Comparison of ENCODE assay signal across 25 cellular contexts in genomic region chr2:101897301-101897700, GRCh38.
"Had no signal": no experiment of that assay in that cellular context is flagged by ENCODE, and none has a peak within 500 bp of the region (broad histone marks: within the 10 kb centered on the region; RNA-seq: fewer than 3 reads in every experiment).

No MANE protein-coding gene starts in this region.

- ATAC-seq: activated CD8-positive, alpha-beta T cell treated with anti-CD3 and anti-CD28 coated beads for 36 hours; activated T-cell treated with anti-CD3 and anti-CD28 coated beads, Interleukin-2, amount 50 U/mL, for 4 hours; activated T-helper 17 cell treated with anti-CD3 and anti-CD28 coated beads, Interleukin-2, amount 50 U/mL, for 72 hours; foreskin keratinocyte; left lung; T-helper 17 cell had no signal

- DNase-seq: activated CD4-positive, alpha-beta T cell treated with anti-CD3 and anti-CD28 coated beads, Interleukin-2, amount 10 ng/mL, durations not matched to agents 7 days and 5 days; activated CD4-positive, CD25-positive, alpha-beta regulatory T cell treated with anti-CD3 and anti-CD28 coated beads, Interleukin-2, amount 50 U/mL, for 72 hours; activated CD8-positive, alpha-beta T cell treated with anti-CD3 and anti-CD28 coated beads for 36 hours; activated gamma-delta T cell treated with Interleukin-2 at 50 U/mL for 16 hours; activated naive CD4-positive, alpha-beta T cell treated with anti-CD3 and anti-CD28 coated beads, Interleukin-2, amount 50 U/mL, for 16 hours; activated T-cell treated with anti-CD3 and anti-CD28 coated beads, Interleukin-2, amount 50 U/mL, for 4 hours; amniotic stem cell; dermis blood vessel endothelial cell; effector CD4-positive, alpha-beta T cell; foreskin keratinocyte; kidney glomerular epithelial cell; left lung; mammary epithelial cell; naive B cell; nephron progenitor cell; ovary; stimulated activated naive CD4-positive, alpha-beta T cell treated with Interleukin-2 at 50 U/mL for 16 hours; T-helper 17 cell; T1000; WERI-Rb-1 had no signal

- H3K27ac ChIP-seq: breast epithelium, esophagus muscularis mucosa, ovary, prostate gland, tibial nerve, WERI-Rb-1 had no signal

- H3K4me1 ChIP-seq: breast epithelium, esophagus muscularis mucosa, prostate gland had no signal

- H3K4me3 ChIP-seq: breast epithelium, esophagus muscularis mucosa, left lung, ovary, prostate gland, tibial nerve had no signal

- H3K36me3 ChIP-seq: breast epithelium, ovary, prostate gland had no signal

- H3K27me3 ChIP-seq: breast epithelium, esophagus muscularis mucosa, foreskin keratinocyte, left lung, ovary, tibial nerve had no signal

- H3K9me3 ChIP-seq: ovary, prostate gland had no signal
